12 cellular contexts compared by ENCODE assay signal in the genomic region with DNA sequence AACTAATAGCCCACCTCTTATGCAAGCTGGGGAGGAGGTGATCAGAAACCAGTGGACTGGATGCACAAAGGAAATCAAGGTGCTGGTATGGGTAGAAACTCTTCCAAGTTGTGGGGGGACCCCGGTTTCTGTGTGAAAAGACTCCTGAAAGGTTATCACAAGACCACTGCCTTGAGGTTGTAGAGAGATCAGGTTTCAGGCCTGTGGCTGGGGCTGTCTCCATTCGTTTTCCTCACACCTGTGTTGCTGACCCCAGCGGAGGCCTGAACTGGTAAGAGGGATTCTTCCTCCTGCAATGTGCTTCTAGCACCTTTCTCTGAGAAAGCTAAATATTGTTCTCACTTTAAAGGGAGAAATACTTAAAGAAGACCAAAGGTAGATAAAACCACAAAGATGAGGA. TPM values are rescaled to one million over a fixed set of nuclear protein-coding genes. Genes with fewer than 3 reads are reported as not detected.
"Had no signal": no experiment of that assay in that cellular context is flagged by ENCODE, and none has a peak within 500 bp of the region (broad histone marks: within the 10 kb centered on the region; RNA-seq: fewer than 3 reads in every experiment).

No MANE protein-coding gene starts in this region.

- H3K27ac Mint-ChIP-seq: GM23338, H9, HFFc6 had no signal

- H3K4me1 ChIP-seq: HAP-1 had no signal

- H3K36me3 ChIP-seq: HAP-1 had no signal

- H3K4me1 Mint-ChIP-seq: GM23338, H9 had no signal

- ATAC-seq: GM23338, HCT116 had no signal

- H3K4me3 ChIP-seq: GM23248, GM23338, HAP-1 had no signal

- FAIRE-seq: H1, H54 had no signal

- H3K4me3 Mint-ChIP-seq: GM23338, H9, HFFc6 had no signal

- H3K27ac ChIP-seq: GM23248 had no signal

- DNase-seq: GM23248, GOT3, H7, H9, HCEC 1CT, HFFc6 had no signal

RNA-seq across cellular contexts. Expression of gene OR4K5, which starts 9.3 kb away (rescaled TPM):
- total RNA-seq: GM23248, GM23338, H1, H4, H7, H9, HFFc6 had no signal
- polyA plus RNA-seq: GM23248, GM23338, H1 had no signal

RNA-seq across cellular contexts. Expression of gene OR4K1, which starts 19.6 kb away (rescaled TPM):
- total RNA-seq: GM23248, GM23338, H1, H4, H7, H9, HFFc6 had no signal
- polyA plus RNA-seq: GM23248, GM23338, H1 had no signal

RNA-seq across cellular contexts. Expression of gene OR4K2, which starts 36.2 kb away (rescaled TPM):
- total RNA-seq: GM23248, GM23338, H1, H4, H7, H9, HFFc6 had no signal
- polyA plus RNA-seq: GM23248, GM23338, H1 had no signal
